Comparison of ENCODE assay signal across 1 cellular context in the genomic region with DNA sequence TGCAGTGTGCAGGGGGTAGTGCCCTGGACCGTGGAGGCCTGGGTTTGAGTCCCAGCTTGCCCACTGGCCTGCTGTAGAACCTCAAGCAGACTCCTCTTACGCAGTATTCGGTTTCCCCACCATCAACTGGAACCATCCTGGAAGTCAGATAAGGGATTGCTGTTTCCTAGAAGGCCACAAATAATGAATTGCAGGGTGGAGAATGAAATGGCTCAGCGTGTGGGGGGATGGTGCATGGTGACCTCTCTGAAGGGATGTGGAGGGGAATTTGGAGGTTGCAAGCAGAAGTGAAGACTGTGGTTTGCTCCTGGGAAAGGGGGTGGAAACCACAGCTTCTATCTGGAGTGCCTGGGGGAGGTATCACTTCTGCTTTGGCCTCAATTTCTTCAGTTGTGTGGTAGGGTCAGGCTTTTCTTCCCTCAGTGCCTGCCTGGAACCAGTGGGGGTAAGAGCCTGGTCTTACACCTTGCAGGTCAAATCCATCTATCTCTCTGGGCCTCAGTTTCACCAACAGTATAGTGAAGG.
A peak's percentile ranks its signal among the peaks of the same experiment; 100 is the strongest.
TF ChIP-seq lines count a peak whose summit lies in the region.

No MANE protein-coding gene starts in this region.

TF ChIP-seq in K562, 482 proteins besides CTCF, POLR2A, EP300 and RAD21 (continued from another document):
- TF ChIP-seq KDM4B (IDR thresholded peaks at IDR 0.05; ENCODE audit: borderline replicate concordance in 2 of 2, low read depth in 1 of 2) (no peak), ETV6 (IDR thresholded peaks at IDR 0.05; ENCODE audit: borderline replicate concordance in 1 of 2, low read depth in 2 of 2, low read length in 1 of 2) (peak; percentile 61 to 87; a peak in 3 of 4 replicates), ETV6 (CRISPR knock-in tag; IDR thresholded peaks at IDR 0.05; ENCODE audit: borderline replicate concordance) (no peak), KLF6 (CRISPR knock-in tag; IDR thresholded peaks at IDR 0.05; ENCODE audit: borderline replicate concordance) (no peak), ZNF140 (CRISPR knock-in tag; IDR thresholded peaks at IDR 0.05) (no peak), MEF2A (IDR thresholded peaks at IDR 0.05; ENCODE audit: control insufficient read depth, low read depth, low read length) (no peak), GATA2 (CRISPR knock-in tag; IDR thresholded peaks at IDR 0.05) (peak; percentile 71), SMARCE1 (IDR thresholded peaks at IDR 0.05) (peak; percentile 84; the same call in 1 of the 2 replicates), DACH1 (IDR thresholded peaks at IDR 0.05; ENCODE audit: partially characterized antibody) (no peak), SUPT5H (IDR thresholded peaks at IDR 0.05) (no peak), MTA3 (IDR thresholded peaks at IDR 0.05; ENCODE audit: borderline replicate concordance) (peak; percentile 43; the same call in 1 of the 2 replicates), ZNF76 (CRISPR knock-in tag; IDR thresholded peaks at IDR 0.05; ENCODE audit: borderline replicate concordance) (no peak)
- TF ChIP-seq, protein P1, sequence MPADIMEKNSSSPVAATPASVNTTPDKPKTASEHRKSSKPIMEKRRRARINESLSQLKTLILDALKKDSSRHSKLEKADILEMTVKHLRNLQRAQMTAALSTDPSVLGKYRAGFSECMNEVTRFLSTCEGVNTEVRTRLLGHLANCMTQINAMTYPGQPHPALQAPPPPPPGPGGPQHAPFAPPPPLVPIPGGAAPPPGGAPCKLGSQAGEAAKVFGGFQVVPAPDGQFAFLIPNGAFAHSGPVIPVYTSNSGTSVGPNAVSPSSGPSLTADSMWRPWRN (IDR thresholded peaks at IDR 0.05; ENCODE audit: low read depth), result peak; percentile 86
TF ChIP-seq in K562: peak in this region for 53.
